In genomic region chr11:121630041-121630440, GRCh38 we compare ENCODE assay signal across 12 cellular contexts.
DNase-seq lines count a peak whose midpoint lies in the region; ATAC-seq, FAIRE-seq and TF ChIP-seq lines count a peak whose summit lies in the region.
"Had no signal": no experiment of that assay in that cellular context is flagged by ENCODE, and none has a peak within 500 bp of the region (broad histone marks: within the 10 kb centered on the region; RNA-seq: fewer than 3 reads in every experiment).

No MANE protein-coding gene starts in this region.

- H3K36me3 ChIP-seq in heart right ventricle, result peaks cover 0 to 54% (median 0%) of the 10 kb centered on the region in 9 donors
- H3K36me3 ChIP-seq in left ventricle myocardium inferior, result no peaks in the 10 kb centered on the region

- H3K9me3 ChIP-seq in heart right ventricle (no peaks in the 10 kb centered on the region), left ventricle myocardium inferior (replicated peaks) (no peaks in the 10 kb centered on the region), T-helper 17 cell (ENCODE audit: control insufficient read depth, low read length, poor library complexity, severe bottlenecking) (no peaks in the 10 kb centered on the region)
- H3K9me3 ChIP-seq: transverse colon had no signal

- FAIRE-seq in urothelium cell line (lab: Jason Lieb, UNC), result no peak
- FAIRE-seq: GM18507 had no signal

- WGBS in heart right ventricle, 2 donors, result 56 to 67% methylated on average over 1 of the region's 1 CpG

- H3K27ac ChIP-seq in heart right ventricle (no peak overlapping the region), left ventricle myocardium inferior (replicated peaks) (no peak overlapping the region)
- H3K27ac ChIP-seq: transverse colon had no signal

- intact Hi-C loops in heart right ventricle (cut with DNase I) (no loop called here), left ventricle myocardium inferior (cut with micrococcal nuclease) (no loop called here)

- ATAC-seq in heart right ventricle, result peak in 5 of 8 donors; percentile 25 to 43 (median 34)
- ATAC-seq in T-helper 17 cell, result no peak
- no peak for ATAC-seq in GM21360 (IDR thresholded peaks at IDR 0.05; ENCODE audit: unreplicated experiment)

- peaks cover 2% of the 10 kb centered on the region for H3K4me1 Mint-ChIP-seq in T-helper 17 cell
- H3K4me1 Mint-ChIP-seq: naive B cell had no signal

- H3K4me3 ChIP-seq in heart right ventricle (no peak overlapping the region), left ventricle myocardium inferior (no peak overlapping the region), fibroblast of pulmonary artery (replicated peaks; ENCODE audit: low read depth, low read length) (no peak overlapping the region)
- H3K4me3 ChIP-seq: transverse colon had no signal

- H3K27ac Mint-ChIP-seq in T-helper 17 cell, result peak overlapping the region; percentile 9

- H3K27me3 ChIP-seq in heart right ventricle, result peaks cover 0 to 2% (median 0%) of the 10 kb centered on the region in 7 donors
- H3K27me3 ChIP-seq in left ventricle myocardium inferior (ENCODE audit: low read depth), result no peaks in the 10 kb centered on the region
- H3K27me3 ChIP-seq: transverse colon had no signal

- TF ChIP-seq CTCF in heart right ventricle (IDR thresholded peaks at IDR 0.05) (no peak), left ventricle myocardium inferior (IDR thresholded peaks at IDR 0.05; ENCODE audit: borderline replicate concordance) (no peak), fibroblast of pulmonary artery (IDR thresholded peaks at IDR 0.05; ENCODE audit: low read length, missing control alignments) (no peak)

- DNase-seq in heart right ventricle (no peak), left ventricle myocardium inferior (no peak), T-helper 17 cell (no peak), fibroblast of pulmonary artery (ENCODE audit: low read depth) (peak; percentile 82), urothelium cell line (ENCODE audit: low spot score) (peak; percentile 23), cerebellum (ENCODE audit: low spot score) (no peak)
- no peak for DNase-seq in stimulated activated naive CD4-positive, alpha-beta T cell (lab: John Stamatoyannopoulos, UW)
- DNase-seq: naive B cell, NCI-H345, transverse colon had no signal

- H3K4me1 ChIP-seq in heart right ventricle (peaks cover 0 to 23% (median 12%) of the 10 kb centered on the region in 9 donors), left ventricle myocardium inferior (peaks cover 22% of the 10 kb centered on the region)
- H3K4me1 ChIP-seq: transverse colon had no signal

- H3K27me3 Mint-ChIP-seq in T-helper 17 cell, result no peaks in the 10 kb centered on the region
- H3K27me3 Mint-ChIP-seq: naive B cell had no signal

- H3K36me3 Mint-ChIP-seq in T-helper 17 cell (ENCODE audit: low read depth), result no peaks in the 10 kb centered on the region

- no peak overlapping the region for H3K4me3 Mint-ChIP-seq in T-helper 17 cell
- H3K4me3 Mint-ChIP-seq: naive B cell had no signal

Comparison
In these comparisons a context has a peak if more than half of its experiments do, and no peak if none do; other contexts are left out.
1. ATAC-seq: peak in heart right ventricle (5 of 8); none in T-helper 17 cell (single experiment) and GM21360 (single experiment).
2. DNase-seq: peak in fibroblast of pulmonary artery (single experiment) and urothelium cell line (single experiment); none in heart right ventricle (0 of 2), left ventricle myocardium inferior (single experiment), T-helper 17 cell (0 of 3), stimulated activated naive CD4-positive, alpha-beta T cell (0 of 6) and cerebellum (single experiment).